8 cellular contexts compared by ENCODE assay signal in the genomic region with DNA sequence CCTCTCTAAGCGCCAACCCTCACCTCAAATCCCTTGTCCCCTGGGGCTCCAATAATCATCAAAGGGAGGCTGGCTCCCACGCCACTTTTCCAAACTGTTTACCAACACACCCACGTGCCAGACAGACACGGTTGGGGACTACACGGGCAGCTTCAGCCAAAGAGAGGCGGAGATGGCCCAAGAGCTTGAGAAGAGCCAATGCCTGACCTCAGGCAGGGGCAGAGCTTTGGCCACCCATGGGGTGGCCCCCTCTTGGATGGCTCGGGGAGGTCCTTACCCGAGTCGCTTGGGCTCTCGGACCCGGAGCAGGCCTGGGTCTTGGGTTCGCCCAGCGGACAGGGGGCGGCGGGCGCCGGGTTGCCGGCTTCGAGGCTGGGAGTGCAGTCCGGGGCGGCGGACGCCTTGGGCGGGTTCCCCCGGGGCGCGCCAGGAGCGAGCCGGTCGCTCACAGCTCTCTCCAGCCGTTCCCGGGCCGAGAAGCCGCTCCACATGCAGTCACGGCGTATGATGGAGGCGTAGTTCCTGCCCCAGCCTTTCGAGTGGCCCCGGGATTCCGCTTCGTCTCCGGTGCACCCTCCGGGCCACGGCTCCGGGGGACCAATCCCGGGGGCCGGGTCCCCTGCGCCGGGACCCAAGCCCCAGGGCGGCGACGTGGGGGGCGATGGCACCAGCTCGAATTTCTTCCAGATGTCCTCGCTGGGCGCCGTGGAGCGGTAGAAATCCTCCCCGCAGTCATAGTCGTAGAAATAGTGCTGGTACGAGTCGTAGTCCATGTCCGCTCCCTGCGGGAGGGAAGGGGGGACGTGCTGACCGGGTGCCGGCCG. TPM values are rescaled to one million over a fixed set of nuclear protein-coding genes. Genes with fewer than 3 reads are reported as not detected.
DNase-seq lines count a peak whose midpoint lies in the region; ATAC-seq and TF ChIP-seq lines count a peak whose summit lies in the region.

No MANE protein-coding gene starts in this region.

- no peaks in the 10 kb centered on the region for H3K36me3 ChIP-seq in testis (ENCODE audit: low read depth, missing control alignments)

- H3K27ac Mint-ChIP-seq in brain: peak overlapping the region; percentile 62 to 96 (median 90)

- H3K27me3 ChIP-seq in testis: no peaks in the 10 kb centered on the region

- peak overlapping the region in 1 of 2 donors; percentile 41 for H3K27ac ChIP-seq in testis

- TF ChIP-seq CTCF in brain (conservative IDR thresholded peaks at IDR 0.05) (no peak), testis (IDR thresholded peaks at IDR 0.05) (no peak)

- no peak for ATAC-seq in GM18870 (IDR thresholded peaks at IDR 0.05; ENCODE audit: unreplicated experiment)

- intact Hi-C loops in testis (cut with DNase I; ENCODE audit: low total_unique reads): loop anchor here (5.0 kb wide), 1 partner anchor 84 kb away; no protein-coding TSS in a partner anchor

- in situ Hi-C loops in G401 (cut with HindIII; ENCODE audit: low sequenced_read_pairs): no loop called here

- H3K27me3 Mint-ChIP-seq in brain: peaks cover 10% of the 10 kb centered on the region

- no peaks in the 10 kb centered on the region for H3K9me3 ChIP-seq in testis

- no peaks in the 10 kb centered on the region for H3K36me3 Mint-ChIP-seq in brain

- peak; percentile 14 for DNase-seq in stimulated activated CD4-positive, alpha-beta T cell treated with anti-CD3 and anti-CD28 coated beads, Interleukin-4, amount 100 ng/mL, for 1 hour
- no peak for DNase-seq in stimulated activated CD4-positive, alpha-beta T cell treated with anti-CD3 and anti-CD28 coated beads, Interleukin-1b, Interleukin-23, amount 100 ng/mL, for 48 hours
- DNase-seq in NCI-H510A treated with DMSO at 0.1 percent for 48 hours (lab: John Stamatoyannopoulos, UW) (peak; percentile 100), left kidney (ENCODE audit: low read depth, low spot score) (peak; percentile 60), testis (no peak), G401 (ENCODE audit: low spot score) (no peak)

- WGBS in testis, 2 donors: 2% methylated on average over 11 to 67 of the region's 68 CpGs

- H3K4me3 Mint-ChIP-seq in brain: peak overlapping the region; percentile 88 to 95 (median 91)

- TF ChIP-seq POLR2A in testis (IDR thresholded peaks at IDR 0.05): no peak

- peaks cover 0 to 7% (median 0%) of the 10 kb centered on the region in 5 experiments for H3K9me3 Mint-ChIP-seq in brain

- peaks cover 58% of the 10 kb centered on the region for H3K4me1 Mint-ChIP-seq in brain

- peak overlapping the region; percentile 59 to 66 for H3K4me3 ChIP-seq in testis

- H3K4me1 ChIP-seq in testis: peaks cover 7% of the 10 kb centered on the region

RNA-seq across cellular contexts. Expression of a gene that starts 0.8 kb away (rescaled TPM):
- polyA plus RNA-seq in brain (ENCODE audit: insufficient read depth, low read depth, low replicate concordance): 7.1 TPM
- total RNA-seq in testis: 1 to 10 TPM; 3.3 to 4.6 TPM
- polyA plus RNA-seq in testis (ENCODE audit: insufficient read depth, low read depth, low replicate concordance): 3.1 TPM
- total RNA-seq in G401 (2014; rRNA removed; shearing (Covaris generic)): 8.2 and 11.3 TPM in 2 replicates

RNA-seq across cellular contexts. Expression of a gene that starts 17.6 kb away (rescaled TPM):
- polyA plus RNA-seq in brain (ENCODE audit: insufficient read depth, low read depth, low replicate concordance) (12.2 TPM), testis (ENCODE audit: insufficient read depth, low read depth, low replicate concordance) (20.5 TPM)
- 10 to 100 TPM; 21.4 to 21.7 TPM for total RNA-seq in testis
- 71.8 and 83.3 TPM in 2 replicates for total RNA-seq in G401 (2014; rRNA removed; shearing (Covaris generic))

RNA-seq across cellular contexts. Expression of a gene that starts 54.1 kb away (rescaled TPM):
- polyA plus RNA-seq in brain (ENCODE audit: insufficient read depth, low read depth, low replicate concordance) (20.9 TPM), testis (ENCODE audit: insufficient read depth, low read depth, low replicate concordance) (122 TPM)
- 100 to 1,000 TPM; 185 to 201 TPM for total RNA-seq in testis
- total RNA-seq in G401 (2014; rRNA removed; shearing (Covaris generic)): 4.3 and 7.9 TPM in 2 replicates

Comparison
In these comparisons a context has a peak if more than half of its experiments do, and no peak if none do; other contexts are left out.
1. DNase-seq: peak in stimulated activated CD4-positive, alpha-beta T cell treated with anti-CD3 and anti-CD28 coated beads, Interleukin-4, amount 100 ng/mL, for 1 hour (single experiment), NCI-H510A treated with DMSO at 0.1 percent for 48 hours (single experiment) and left kidney (single experiment); none in stimulated activated CD4-positive, alpha-beta T cell treated with anti-CD3 and anti-CD28 coated beads, Interleukin-1b, Interleukin-23, amount 100 ng/mL, for 48 hours (single experiment), testis (single experiment) and G401 (single experiment).
2. RNA of a gene that starts 54.1 kb away (total RNA-seq): 185 to 201 TPM in testis; 4.3 to 7.9 TPM in G401; every median in the first group is over 10 times any median in the second.